Comparison of ENCODE assay signal across 34 cellular contexts in the genomic region with DNA sequence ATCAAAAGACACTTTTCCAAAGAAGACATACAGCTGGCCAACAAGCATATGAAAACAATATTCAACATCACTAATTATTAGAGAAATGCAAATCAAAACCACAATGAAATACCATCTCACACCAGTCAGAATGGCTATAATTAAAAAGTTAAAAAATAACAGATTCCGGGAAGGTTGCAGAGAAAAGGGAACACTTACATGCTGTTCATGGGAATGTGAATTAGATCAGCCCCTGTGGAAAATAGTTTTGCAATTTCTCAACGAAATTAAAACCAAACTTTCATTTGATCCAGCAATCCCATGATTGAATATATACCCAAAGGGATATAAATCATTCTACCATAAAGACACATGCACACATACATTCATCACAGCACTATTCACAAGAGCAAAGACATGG. TPM values are rescaled to one million over a fixed set of nuclear protein-coding genes. Genes with fewer than 3 reads are reported as not detected.
"Had no signal": no experiment of that assay in that cellular context is flagged by ENCODE, and none has a peak within 500 bp of the region (broad histone marks: within the 10 kb centered on the region; RNA-seq: fewer than 3 reads in every experiment).

No MANE protein-coding gene starts in this region.

- H3K36me3 Mint-ChIP-seq: activated CD4-positive, alpha-beta memory T cell treated with anti-CD3 and anti-CD28 coated beads for 36 hours; activated naive CD4-positive, alpha-beta T cell treated with anti-CD3 and anti-CD28 coated beads, Interleukin-2, amount 10 ng/mL, durations not matched to agents 7 days and 5 days; activated naive CD8-positive, alpha-beta T cell treated with anti-CD3 and anti-CD28 coated beads, Interleukin-2, amount 10 ng/mL, durations not matched to agents 7 days and 5 days; natural killer cell treated with Interleukin-12 subunit alpha and Interleukin-12 subunit beta and Interleukin-15 and Interleukin-18, amount 100 ng/mL, for 72 hours; stimulated activated memory B cell treated with anti-CD40 and anti-IgM and Interleukin-4, amounts not matched to agents 10 μg/mL and 1 μg/mL and 100 μg/mL, for 72 hours had no signal

- H3K9me3 Mint-ChIP-seq: T-helper 1 cell treated with Interleukin-12 subunit alpha and Interleukin-12 subunit beta and Interleukin-4 antibody, amounts not matched to agents 30 μg/mL and 1 μg/mL, for 36 hours; type B pancreatic cell had no signal

- DNase-seq: activated CD4-positive, alpha-beta memory T cell treated with anti-CD3 and anti-CD28 coated beads for 36 hours; activated CD4-positive, alpha-beta T cell treated with anti-CD3 and anti-CD28 coated beads, Interleukin-2, amount 10 ng/mL, durations not matched to agents 24 days and 14 days; activated CD8-positive, alpha-beta memory T cell treated with anti-CD3 and anti-CD28 coated beads, Interleukin-2, amount 50 U/mL, for 4 hours; activated gamma-delta T cell; activated naive CD4-positive, alpha-beta T cell treated with anti-CD3 and anti-CD28 coated beads, Interleukin-2, amount 10 ng/mL, durations not matched to agents 7 days and 5 days; activated naive CD8-positive, alpha-beta T cell treated with anti-CD3 and anti-CD28 coated beads, Interleukin-2, amount 10 ng/mL, durations not matched to agents 7 days and 5 days; activated T-cell treated with anti-CD3 and anti-CD28 coated beads, Interleukin-2, amount 50 U/mL, for 1 hour; amniotic stem cell; caudate nucleus; head of caudate nucleus; hippocampal formation; left ventricle myocardium inferior; mucosa of descending colon; sigmoid colon; stimulated activated CD4-positive, alpha-beta T cell treated with anti-CD3 and anti-CD28 coated beads, Interleukin-1b, Interleukin-23, amount 100 ng/mL, for 48 hours; stimulated activated CD4-positive, alpha-beta T cell treated with anti-CD3 and anti-CD28 coated beads, Interleukin-4, amount 100 ng/mL, for 4 hours; stimulated activated CD8-positive, alpha-beta memory T cell treated with anti-CD3 and anti-CD28 coated beads, Interleukin-4, amount 100 ng/mL, for 48 hours; stimulated activated naive CD8-positive, alpha-beta T cell treated with anti-CD3 and anti-CD28 coated beads, Interleukin-15, amount 100 ng/mL, for 72 hours; substantia nigra; T1000; WERI-Rb-1 had no signal

- H3K4me3 Mint-ChIP-seq: activated CD4-positive, alpha-beta memory T cell treated with anti-CD3 and anti-CD28 coated beads for 36 hours; activated CD4-positive, alpha-beta T cell treated with anti-CD3 and anti-CD28 coated beads, Interleukin-2, amount 10 ng/mL, durations not matched to agents 24 days and 14 days; activated naive CD4-positive, alpha-beta T cell treated with anti-CD3 and anti-CD28 coated beads, Interleukin-2, amount 10 ng/mL, durations not matched to agents 7 days and 5 days; activated naive CD8-positive, alpha-beta T cell treated with anti-CD3 and anti-CD28 coated beads, Interleukin-2, amount 10 ng/mL, durations not matched to agents 7 days and 5 days; activated T-helper 1 cell treated with anti-CD3 and anti-CD28 coated beads, Interleukin-12 subunit alpha, Interleukin-12 subunit beta, Interleukin-2, Interleukin-4 antibody, amounts not matched to agents 30 ng/mL and 10 ng/mL and 1 ng/mL, durations not matched to agents 14 hours and 24 hours and 36 hours; natural killer cell treated with Interleukin-12 subunit alpha and Interleukin-12 subunit beta and Interleukin-15 and Interleukin-18, amount 100 ng/mL, for 72 hours; stimulated activated memory B cell treated with anti-CD40 and anti-IgM and Interleukin-4, amounts not matched to agents 10 μg/mL and 1 μg/mL and 100 μg/mL, for 72 hours; stimulated activated naive CD8-positive, alpha-beta T cell treated with anti-CD3 and anti-CD28 coated beads, Interleukin-15, amount 100 ng/mL, for 72 hours; T-helper 1 cell treated with Interleukin-12 subunit alpha and Interleukin-12 subunit beta and Interleukin-4 antibody, amounts not matched to agents 30 μg/mL and 1 μg/mL, for 36 hours; type B pancreatic cell had no signal

- H3K27me3 Mint-ChIP-seq: activated CD4-positive, alpha-beta memory T cell treated with anti-CD3 and anti-CD28 coated beads for 36 hours; activated CD4-positive, alpha-beta T cell treated with anti-CD3 and anti-CD28 coated beads, Interleukin-2, amount 10 ng/mL, durations not matched to agents 24 days and 14 days; activated naive CD4-positive, alpha-beta T cell treated with anti-CD3 and anti-CD28 coated beads, Interleukin-2, amount 10 ng/mL, durations not matched to agents 7 days and 5 days; activated naive CD8-positive, alpha-beta T cell treated with anti-CD3 and anti-CD28 coated beads, Interleukin-2, amount 10 ng/mL, durations not matched to agents 7 days and 5 days; natural killer cell treated with Interleukin-12 subunit alpha and Interleukin-12 subunit beta and Interleukin-15 and Interleukin-18, amount 100 ng/mL, for 72 hours; stimulated activated memory B cell treated with anti-CD40 and anti-IgM and Interleukin-4, amounts not matched to agents 10 μg/mL and 1 μg/mL and 100 μg/mL, for 72 hours; stimulated activated naive CD8-positive, alpha-beta T cell treated with anti-CD3 and anti-CD28 coated beads, Interleukin-15, amount 100 ng/mL, for 72 hours; type B pancreatic cell had no signal

- H3K27ac Mint-ChIP-seq: activated CD4-positive, alpha-beta memory T cell treated with anti-CD3 and anti-CD28 coated beads for 36 hours; activated CD4-positive, alpha-beta T cell treated with anti-CD3 and anti-CD28 coated beads, Interleukin-2, amount 10 ng/mL, durations not matched to agents 24 days and 14 days; activated naive CD4-positive, alpha-beta T cell treated with anti-CD3 and anti-CD28 coated beads, Interleukin-2, amount 10 ng/mL, durations not matched to agents 7 days and 5 days; activated naive CD8-positive, alpha-beta T cell treated with anti-CD3 and anti-CD28 coated beads, Interleukin-2, amount 10 ng/mL, durations not matched to agents 7 days and 5 days; activated T-helper 1 cell treated with anti-CD3 and anti-CD28 coated beads, Interleukin-12 subunit alpha, Interleukin-12 subunit beta, Interleukin-2, Interleukin-4 antibody, amounts not matched to agents 30 ng/mL and 10 ng/mL and 1 ng/mL, durations not matched to agents 14 hours and 24 hours and 36 hours; natural killer cell treated with Interleukin-12 subunit alpha and Interleukin-12 subunit beta and Interleukin-15 and Interleukin-18, amount 100 ng/mL, for 72 hours; stimulated activated memory B cell treated with anti-CD40 and anti-IgM and Interleukin-4, amounts not matched to agents 10 μg/mL and 1 μg/mL and 100 μg/mL, for 72 hours; stimulated activated naive CD8-positive, alpha-beta T cell treated with anti-CD3 and anti-CD28 coated beads, Interleukin-15, amount 100 ng/mL, for 72 hours; T-helper 1 cell treated with Interleukin-12 subunit alpha and Interleukin-12 subunit beta and Interleukin-4 antibody, amounts not matched to agents 30 μg/mL and 1 μg/mL, for 36 hours; type B pancreatic cell had no signal

- H3K4me1 Mint-ChIP-seq: activated CD4-positive, alpha-beta T cell treated with anti-CD3 and anti-CD28 coated beads, Interleukin-2, amount 10 ng/mL, durations not matched to agents 24 days and 14 days; activated naive CD4-positive, alpha-beta T cell treated with anti-CD3 and anti-CD28 coated beads, Interleukin-2, amount 10 ng/mL, durations not matched to agents 7 days and 5 days; activated naive CD8-positive, alpha-beta T cell treated with anti-CD3 and anti-CD28 coated beads, Interleukin-2, amount 10 ng/mL, durations not matched to agents 7 days and 5 days; stimulated activated memory B cell treated with anti-CD40 and anti-IgM and Interleukin-4, amounts not matched to agents 10 μg/mL and 1 μg/mL and 100 μg/mL, for 72 hours; stimulated activated naive CD8-positive, alpha-beta T cell treated with anti-CD3 and anti-CD28 coated beads, Interleukin-15, amount 100 ng/mL, for 72 hours had no signal

- ATAC-seq: activated CD4-positive, CD25-positive, alpha-beta regulatory T cell treated with anti-CD3 and anti-CD28 coated beads, Interleukin-2, amount 50 U/mL, for 24 hours; esophagus mucosa; gastroesophageal sphincter; mucosa of descending colon; natural killer cell treated with Interleukin-12 subunit alpha and Interleukin-12 subunit beta and Interleukin-15 and Interleukin-18, amount 100 ng/mL, for 72 hours; stimulated activated memory B cell treated with anti-CD40 and anti-IgM and Interleukin-4, amounts not matched to agents 10 μg/mL and 1 μg/mL and 100 μg/mL, for 72 hours; stimulated activated naive CD8-positive, alpha-beta T cell treated with anti-CD3 and anti-CD28 coated beads, Interleukin-15, amount 100 ng/mL, for 72 hours had no signal

- H3K4me3 ChIP-seq: gastroesophageal sphincter, left ventricle myocardium inferior, lung, mucosa of descending colon, sigmoid colon, smooth muscle cell, vagina had no signal

RNA-seq across cellular contexts. Expression of gene NOX4, which starts 32.5 kb away (rescaled TPM):
- total RNA-seq: activated CD4-positive, alpha-beta memory T cell treated with anti-CD3 and anti-CD28 coated beads for 36 hours; activated CD4-positive, alpha-beta T cell treated with anti-CD3 and anti-CD28 coated beads, Interleukin-2, amount 10 ng/mL, durations not matched to agents 24 days and 14 days; activated CD8-positive, alpha-beta memory T cell treated with anti-CD3 and anti-CD28 coated beads for 36 hours; activated naive CD8-positive, alpha-beta T cell treated with anti-CD3 and anti-CD28 coated beads, Interleukin-2, amount 10 ng/mL, durations not matched to agents 7 days and 5 days; activated T-helper 1 cell treated with anti-CD3 and anti-CD28 coated beads, Interleukin-12 subunit alpha, Interleukin-12 subunit beta, Interleukin-2, Interleukin-4 antibody, amounts not matched to agents 30 ng/mL and 10 ng/mL and 1 ng/mL, durations not matched to agents 14 hours and 24 hours and 36 hours; myocyte; natural killer cell treated with Interleukin-12 subunit alpha and Interleukin-12 subunit beta and Interleukin-15 and Interleukin-18, amount 100 ng/mL, for 72 hours had no signal
